Comparison of ENCODE assay signal across 10 cellular contexts in the genomic region with DNA sequence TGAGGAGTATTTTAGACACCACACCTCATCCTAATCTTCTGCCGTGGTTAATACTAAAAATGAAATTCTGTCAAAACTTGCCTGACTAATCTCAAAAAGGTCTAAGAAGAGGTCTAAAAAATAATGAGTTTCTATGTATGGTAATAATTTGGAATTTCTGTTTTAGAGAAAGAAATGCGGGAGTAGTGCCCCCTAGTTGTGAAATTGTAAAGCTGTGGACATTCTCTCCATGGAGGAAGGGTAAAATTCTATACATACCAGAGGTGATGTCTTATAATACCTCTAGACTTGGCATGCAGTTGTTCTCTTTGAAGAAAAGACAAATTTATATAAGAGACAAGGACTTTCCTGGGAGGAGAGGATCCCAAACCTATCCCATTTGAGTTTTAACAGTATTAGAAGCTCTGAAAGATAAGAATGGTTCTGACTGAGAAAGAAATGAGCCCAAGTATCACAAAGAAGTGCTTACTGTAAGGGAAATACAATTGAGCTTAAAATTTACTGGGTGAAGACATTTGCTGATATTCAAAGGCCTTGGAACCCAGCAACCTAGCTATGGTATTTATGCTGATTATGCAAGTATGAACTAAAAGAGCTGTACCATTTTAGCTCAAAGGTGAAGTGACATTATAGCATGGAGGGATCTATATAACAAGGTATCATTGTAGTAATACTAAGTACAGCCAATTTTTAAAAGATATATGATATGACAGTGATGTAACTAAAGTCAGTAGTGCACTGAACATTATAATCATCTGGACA. TPM values are rescaled to one million over a fixed set of nuclear protein-coding genes. Genes with fewer than 3 reads are reported as not detected.
A peak's percentile ranks its signal among the peaks of the same experiment; 100 is the strongest.
DNase-seq lines count a peak whose midpoint lies in the region; ATAC-seq and TF ChIP-seq lines count a peak whose summit lies in the region.
"Had no signal": no experiment of that assay in that cellular context is flagged by ENCODE, and none has a peak within 500 bp of the region (broad histone marks: within the 10 kb centered on the region; RNA-seq: fewer than 3 reads in every experiment).

No MANE protein-coding gene starts in this region.

- H3K27me3 Mint-ChIP-seq in glutamatergic neuron (ENCODE audit: unreplicated experiment): peaks cover 2% of the 10 kb centered on the region

- no peaks in the 10 kb centered on the region for H3K36me3 ChIP-seq in left ventricle myocardium inferior
- no peaks in the 10 kb centered on the region for H3K36me3 ChIP-seq in uterus
- no peaks in the 10 kb centered on the region for H3K36me3 ChIP-seq in aorta (ENCODE audit: control insufficient read depth in 1 of 2, insufficient read depth in 2 of 2, low read length in 1 of 2)

- no peak for DNase-seq in left ventricle myocardium inferior
- no peak for DNase-seq in Right ventricle myocardium superior
- DNase-seq in glutamatergic neuron: no peak
- DNase-seq in uterus: no peak
- DNase-seq in aorta: no peak
- DNase-seq in NCI-H748 treated with DMSO at 0.1 percent for 48 hours (lab: John Stamatoyannopoulos, UW): no peak
- DNase-seq: T-helper 1 cell had no signal

- H3K27ac Mint-ChIP-seq in glutamatergic neuron (ENCODE audit: unreplicated experiment): no peak overlapping the region
- H3K27ac Mint-ChIP-seq: activated naive CD8-positive, alpha-beta T cell treated with anti-CD3 and anti-CD28 coated beads for 36 hours had no signal

- no peak overlapping the region for H3K4me3 Mint-ChIP-seq in glutamatergic neuron (ENCODE audit: unreplicated experiment)
- H3K4me3 Mint-ChIP-seq: activated naive CD8-positive, alpha-beta T cell treated with anti-CD3 and anti-CD28 coated beads for 36 hours had no signal

- intact Hi-C loops in left ventricle myocardium inferior (cut with micrococcal nuclease): no loop called here
- intact Hi-C loops in Right ventricle myocardium superior (cut with DNase I): no loop called here
- intact Hi-C loops in uterus (cut with DNase I; ENCODE audit: low total_unique reads): no loop called here
- intact Hi-C loops in aorta (cut with DNase I): no loop called here

- H3K27ac ChIP-seq in left ventricle myocardium inferior (replicated peaks): no peak overlapping the region
- no peak overlapping the region for H3K27ac ChIP-seq in uterus
- no peak overlapping the region for H3K27ac ChIP-seq in aorta (ENCODE audit: low read depth in 1 of 2, low read length in 2 of 2)

- H3K4me3 ChIP-seq in left ventricle myocardium inferior: no peak overlapping the region
- H3K4me3 ChIP-seq in uterus: no peak overlapping the region
- H3K4me3 ChIP-seq in aorta (ENCODE audit: low read length in 2 of 2): no peak overlapping the region

- WGBS in aorta, 2 donors: 25 to 30% methylated on average over 2 of the region's 2 CpGs

- no peaks in the 10 kb centered on the region for H3K9me3 Mint-ChIP-seq in glutamatergic neuron (ENCODE audit: unreplicated experiment)

- ATAC-seq in Right ventricle myocardium superior (ENCODE audit: poor library complexity) (no peak), SK-N-SH treated with all-trans-retinoic acid at 6 μM for 48 hours (peak; percentile 31; the same call in 1 of the 3 replicates), aorta (ENCODE audit: low FRiP score) (no peak), HG03159 (IDR thresholded peaks at IDR 0.05; ENCODE audit: unreplicated experiment) (no peak)

- H3K4me1 Mint-ChIP-seq in glutamatergic neuron (ENCODE audit: low read depth, unreplicated experiment): no peaks in the 10 kb centered on the region

- TF ChIP-seq POLR2A in uterus (IDR thresholded peaks at IDR 0.05): no peak

- H3K36me3 Mint-ChIP-seq in glutamatergic neuron (ENCODE audit: unreplicated experiment): no peaks in the 10 kb centered on the region
- H3K36me3 Mint-ChIP-seq: activated naive CD8-positive, alpha-beta T cell treated with anti-CD3 and anti-CD28 coated beads for 36 hours had no signal

- H3K4me1 ChIP-seq in left ventricle myocardium inferior (peaks cover 9% of the 10 kb centered on the region), uterus (no peaks in the 10 kb centered on the region), aorta (ENCODE audit: control insufficient read depth in 1 of 2, insufficient read depth in 2 of 2, low read length in 2 of 2) (no peaks in the 10 kb centered on the region)

- no peaks in the 10 kb centered on the region for H3K9me3 ChIP-seq in left ventricle myocardium inferior (replicated peaks)
- no peaks in the 10 kb centered on the region for H3K9me3 ChIP-seq in uterus
- H3K9me3 ChIP-seq in aorta (ENCODE audit: control insufficient read depth, low read length): no peaks in the 10 kb centered on the region

- TF ChIP-seq CTCF in left ventricle myocardium inferior (IDR thresholded peaks at IDR 0.05; ENCODE audit: borderline replicate concordance) (peak; percentile 69), glutamatergic neuron (IDR thresholded peaks at IDR 0.05; ENCODE audit: partially characterized antibody, unreplicated experiment) (peak; percentile 15), uterus (IDR thresholded peaks at IDR 0.05) (peak in 3 of 4 experiments; percentile 10 to 15 (median 13))

- H3K27me3 ChIP-seq in left ventricle myocardium inferior (ENCODE audit: low read depth) (peaks cover 38% of the 10 kb centered on the region), uterus (peaks cover 0 to 19% of the 10 kb centered on the region in 2 donors), aorta (ENCODE audit: control insufficient read depth in 1 of 2, insufficient read depth in 2 of 2, low read length in 1 of 2) (no peaks in the 10 kb centered on the region)

TF ChIP-seq in SK-N-SH treated with all-trans-retinoic acid at 6 μM for 48 hours, 23 proteins besides CTCF, POLR2A, EP300 and RAD21:
- TF ChIP-seq CSRNP3 (CRISPR knock-in tag; IDR thresholded peaks at IDR 0.05): no peak
- TF ChIP-seq ZNF8 (CRISPR knock-in tag; IDR thresholded peaks at IDR 0.05): no peak
- TF ChIP-seq, protein P1, sequence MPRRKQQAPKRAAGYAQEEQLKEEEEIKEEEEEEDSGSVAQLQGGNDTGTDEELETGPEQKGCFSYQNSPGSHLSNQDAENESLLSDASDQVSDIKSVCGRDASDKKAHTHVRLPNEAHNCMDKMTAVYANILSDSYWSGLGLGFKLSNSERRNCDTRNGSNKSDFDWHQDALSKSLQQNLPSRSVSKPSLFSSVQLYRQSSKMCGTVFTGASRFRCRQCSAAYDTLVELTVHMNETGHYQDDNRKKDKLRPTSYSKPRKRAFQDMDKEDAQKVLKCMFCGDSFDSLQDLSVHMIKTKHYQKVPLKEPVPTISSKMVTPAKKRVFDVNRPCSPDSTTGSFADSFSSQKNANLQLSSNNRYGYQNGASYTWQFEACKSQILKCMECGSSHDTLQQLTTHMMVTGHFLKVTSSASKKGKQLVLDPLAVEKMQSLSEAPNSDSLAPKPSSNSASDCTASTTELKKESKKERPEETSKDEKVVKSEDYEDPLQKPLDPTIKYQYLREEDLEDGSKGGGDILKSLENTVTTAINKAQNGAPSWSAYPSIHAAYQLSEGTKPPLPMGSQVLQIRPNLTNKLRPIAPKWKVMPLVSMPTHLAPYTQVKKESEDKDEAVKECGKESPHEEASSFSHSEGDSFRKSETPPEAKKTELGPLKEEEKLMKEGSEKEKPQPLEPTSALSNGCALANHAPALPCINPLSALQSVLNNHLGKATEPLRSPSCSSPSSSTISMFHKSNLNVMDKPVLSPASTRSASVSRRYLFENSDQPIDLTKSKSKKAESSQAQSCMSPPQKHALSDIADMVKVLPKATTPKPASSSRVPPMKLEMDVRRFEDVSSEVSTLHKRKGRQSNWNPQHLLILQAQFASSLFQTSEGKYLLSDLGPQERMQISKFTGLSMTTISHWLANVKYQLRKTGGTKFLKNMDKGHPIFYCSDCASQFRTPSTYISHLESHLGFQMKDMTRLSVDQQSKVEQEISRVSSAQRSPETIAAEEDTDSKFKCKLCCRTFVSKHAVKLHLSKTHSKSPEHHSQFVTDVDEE (CRISPR knock-in tag; IDR thresholded peaks at IDR 0.05): no peak
- no peak for TF ChIP-seq TOX (CRISPR knock-in tag; IDR thresholded peaks at IDR 0.05; ENCODE audit: borderline replicate concordance)

RNA-seq across cellular contexts. Expression of gene EPHA7, which starts 5.1 kb away (rescaled TPM):
- 12.5 TPM for total RNA-seq in left ventricle myocardium inferior
- total RNA-seq in Right ventricle myocardium superior: 2.4 TPM
- total RNA-seq in glutamatergic neuron (ENCODE audit: unreplicated experiment): 3.6 TPM
- 10 to 100 TPM in 1 of 4 donors, 1 to 10 TPM in 2, under 1 TPM in 1; 0.77 to 46.8 (median 2.1) TPM for total RNA-seq in uterus
- 1 to 10 TPM in 1 of 2 donors, under 1 TPM in 1; 0.75 to 2.4 TPM for total RNA-seq in aorta
- not detected for polyA plus RNA-seq in aorta
- total RNA-seq: activated naive CD8-positive, alpha-beta T cell treated with anti-CD3 and anti-CD28 coated beads for 36 hours had no signal

Comparison
In these comparisons a context has a peak if more than half of its experiments do, and no peak if none do; other contexts are left out.
1. CTCF ChIP-seq: peak in every context shown above with its lines; median percentile 69 in left ventricle myocardium inferior; 15 in glutamatergic neuron; 13 in uterus.